22 cellular contexts compared by ENCODE assay signal in genomic region chr1:209720826-209721225, GRCh38. TPM values are rescaled to one million over a fixed set of nuclear protein-coding genes. Genes with fewer than 3 reads are reported as not detected.
DNase-seq lines count a peak whose midpoint lies in the region; ATAC-seq and TF ChIP-seq lines count a peak whose summit lies in the region.
"Had no signal": no experiment of that assay in that cellular context is flagged by ENCODE, and none has a peak within 500 bp of the region (broad histone marks: within the 10 kb centered on the region; RNA-seq: fewer than 3 reads in every experiment).

No MANE protein-coding gene starts in this region.

- ATAC-seq in left ventricle myocardium superior, result no peak
- ATAC-seq: activated T-cell treated with anti-CD3 and anti-CD28 coated beads, Interleukin-2, amount 50 U/mL, for 4 hours; lower lobe of right lung had no signal

- TF ChIP-seq RAD21 in SK-N-SH (IDR thresholded peaks at IDR 0.05; ENCODE audit: low read length), result no peak

- peak in 1 of 2 experiments; percentile 85; a peak in 1 of 4 replicates for TF ChIP-seq EP300 in SK-N-SH (IDR thresholded peaks at IDR 0.05; ENCODE audit: borderline replicate concordance in 1 of 2, low read depth in 1 of 2, low read length in 1 of 2)

- H3K9me2 ChIP-seq in SK-N-SH, result no peaks in the 10 kb centered on the region

- no peaks in the 10 kb centered on the region for H3K36me3 ChIP-seq in left ventricle myocardium inferior
- H3K36me3 ChIP-seq in SK-N-SH (replicated peaks in 1 of 2; ENCODE audit: control insufficient read depth in 1 of 2, insufficient read depth in 2 of 2, low read length in 1 of 2), result no peaks in the 10 kb centered on the region
- H3K36me3 ChIP-seq in SJCRH30, result no peaks in the 10 kb centered on the region
- H3K36me3 ChIP-seq: lower lobe of right lung had no signal

- H3K4me3 ChIP-seq in left ventricle myocardium inferior (no peak overlapping the region), SK-N-SH (ENCODE audit: low read depth in 2 of 2, low read length in 1 of 2) (no peak overlapping the region), SJCRH30 (no peak overlapping the region)
- H3K4me3 ChIP-seq: GM23248, lower lobe of right lung had no signal

- H3K9me3 ChIP-seq in left ventricle myocardium inferior (replicated peaks) (no peaks in the 10 kb centered on the region), SK-N-SH (no peaks in the 10 kb centered on the region), SJCRH30 (replicated peaks) (no peaks in the 10 kb centered on the region)
- H3K9me3 ChIP-seq: lower lobe of right lung had no signal

- 22% methylated on average over 2 of the region's 2 CpGs for WGBS in SK-N-SH (ENCODE audit: low lambda C conversion rate)

- H3K27me3 ChIP-seq in left ventricle myocardium inferior (ENCODE audit: low read depth) (no peaks in the 10 kb centered on the region), SK-N-SH (ENCODE audit: insufficient read depth) (no peaks in the 10 kb centered on the region), SJCRH30 (0 out of 2 replicates have a peak, but pooled peaks cover under 1% of the 10 kb centered on the region)

- peaks cover 37% of the 10 kb centered on the region for H3F3A ChIP-seq in SK-N-SH (replicated peaks; ENCODE audit: insufficient read depth)

- POLR2A ChIA-PET in SK-N-SH (lab: Yijun Ruan, JAX), result no interaction called here

- CTCF ChIA-PET in SK-N-SH (lab: Yijun Ruan, JAX), result interaction anchor here (2.2 kb wide), 1 partner anchor 151 kb away, joined by 5 read pairs; no protein-coding TSS in a partner anchor

- no peak overlapping the region for H3K4me2 ChIP-seq in SK-N-SH

- intact Hi-C loops in left ventricle myocardium inferior (cut with micrococcal nuclease) (no loop called here), left ventricle myocardium superior (cut with micrococcal nuclease) (no loop called here)

- no peak overlapping the region; the same call in 1 of the 2 replicates for H2AFZ ChIP-seq in SK-N-SH (ENCODE audit: low read depth)
- H2AFZ ChIP-seq: GM23248 had no signal

- no peak overlapping the region for H3K9ac ChIP-seq in SK-N-SH
- H3K9ac ChIP-seq: GM23248 had no signal

- no peak for DNase-seq in left ventricle myocardium inferior
- no peak for DNase-seq in left ventricle myocardium superior
- DNase-seq in SK-N-SH, result no peak
- peak; percentile 19 for DNase-seq in fibroblast of peridontal ligament (ENCODE audit: extremely low read depth)
- DNase-seq in stromal cell of bone marrow (ENCODE audit: low read depth), result peak; percentile 48
- no peak for DNase-seq in SJCRH30
- DNase-seq in dedifferentiated amniotic fluid mesenchymal stem cell (ENCODE audit: extremely low spot score), result no peak
- DNase-seq in activated CD4-positive, alpha-beta T cell treated with anti-CD3 and anti-CD28 coated beads, Interleukin-2, amount 50 U/mL, for 4 hours, result no peak
- DNase-seq: activated naive CD4-positive, alpha-beta T cell treated with anti-CD3 and anti-CD28 coated beads, Interleukin-2, amount 50 U/mL, for 16 hours; activated T-cell treated with anti-CD3 and anti-CD28 coated beads, Interleukin-2, amount 50 U/mL, for 4 hours; cerebellar nuclear complex; foreskin melanocyte; GM23248; hippocampal formation; lower lobe of right lung; NCI-H2081; NCI-H345 had no signal

- H3K27ac ChIP-seq in left ventricle myocardium inferior (replicated peaks) (peak overlapping the region; percentile 79), SK-N-SH (ENCODE audit: low read depth in 2 of 2, low read length in 1 of 2) (peak overlapping the region in 1 of 2 experiments; percentile 92; a peak in 2 of 4 replicates), SJCRH30 (no peak overlapping the region)
- H3K27ac ChIP-seq: GM23248, lower lobe of right lung had no signal

- H3K79me2 ChIP-seq in SK-N-SH (ENCODE audit: insufficient read depth), result no peaks in the 10 kb centered on the region

- TF ChIP-seq CTCF in left ventricle myocardium inferior (IDR thresholded peaks at IDR 0.05; ENCODE audit: borderline replicate concordance), result no peak
- TF ChIP-seq CTCF in SK-N-SH (IDR thresholded peaks at IDR 0.05), result no peak

- no peaks in the 10 kb centered on the region for H4K20me1 ChIP-seq in SK-N-SH (ENCODE audit: insufficient read depth)

- H3K4me1 ChIP-seq in left ventricle myocardium inferior, result peaks cover 26% of the 10 kb centered on the region
- H3K4me1 ChIP-seq in SK-N-SH (ENCODE audit: control insufficient read depth in 1 of 2, insufficient read depth in 2 of 2, low read depth in 1 of 2, low read length in 1 of 2), result peaks cover 0 to 14% of the 10 kb centered on the region in 2 experiments; a peak in 1 of 4 replicates
- H3K4me1 ChIP-seq in SJCRH30, result no peaks in the 10 kb centered on the region
- H3K4me1 ChIP-seq: lower lobe of right lung had no signal

TF ChIP-seq in SK-N-SH, 30 proteins besides CTCF, POLR2A, EP300 and RAD21 (continues in another document):
- TF ChIP-seq TCF12 (IDR thresholded peaks at IDR 0.05) (peak; percentile 93), POLR2AphosphoS5 (IDR thresholded peaks at IDR 0.05; ENCODE audit: low read depth, low read length) (no peak), RCOR1 (IDR thresholded peaks at IDR 0.05; ENCODE audit: low read length) (no peak), RFX5 (IDR thresholded peaks at IDR 0.05; ENCODE audit: low read length) (no peak), FOXJ3 (CRISPR knock-in tag; IDR thresholded peaks at IDR 0.05) (no peak), FOSL2 (IDR thresholded peaks at IDR 0.05; ENCODE audit: borderline replicate concordance, low read depth) (peak; percentile 36; the same call in 1 of the 2 replicates), MXI1 (IDR thresholded peaks at IDR 0.05; ENCODE audit: low read depth, low read length) (no peak), ZBTB33 (IDR thresholded peaks at IDR 0.05; ENCODE audit: borderline replicate concordance, low read depth) (no peak), GATA2 (CRISPR knock-in tag; IDR thresholded peaks at IDR 0.05) (no peak)
- TF ChIP-seq, protein P1, sequence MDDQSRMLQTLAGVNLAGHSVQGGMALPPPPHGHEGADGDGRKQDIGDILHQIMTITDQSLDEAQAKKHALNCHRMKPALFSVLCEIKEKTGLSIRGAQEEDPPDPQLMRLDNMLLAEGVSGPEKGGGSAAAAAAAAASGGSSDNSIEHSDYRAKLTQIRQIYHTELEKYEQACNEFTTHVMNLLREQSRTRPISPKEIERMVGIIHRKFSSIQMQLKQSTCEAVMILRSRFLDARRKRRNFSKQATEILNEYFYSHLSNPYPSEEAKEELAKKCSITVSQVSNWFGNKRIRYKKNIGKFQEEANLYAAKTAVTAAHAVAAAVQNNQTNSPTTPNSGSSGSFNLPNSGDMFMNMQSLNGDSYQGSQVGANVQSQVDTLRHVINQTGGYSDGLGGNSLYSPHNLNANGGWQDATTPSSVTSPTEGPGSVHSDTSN (IDR thresholded peaks at IDR 0.05), result peak; percentile 79
- TF ChIP-seq, protein P2, sequence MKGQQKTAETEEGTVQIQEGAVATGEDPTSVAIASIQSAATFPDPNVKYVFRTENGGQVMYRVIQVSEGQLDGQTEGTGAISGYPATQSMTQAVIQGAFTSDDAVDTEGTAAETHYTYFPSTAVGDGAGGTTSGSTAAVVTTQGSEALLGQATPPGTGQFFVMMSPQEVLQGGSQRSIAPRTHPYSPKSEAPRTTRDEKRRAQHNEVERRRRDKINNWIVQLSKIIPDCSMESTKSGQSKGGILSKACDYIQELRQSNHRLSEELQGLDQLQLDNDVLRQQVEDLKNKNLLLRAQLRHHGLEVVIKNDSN (IDR thresholded peaks at IDR 0.05; ENCODE audit: borderline replicate concordance, low read depth), result no peak

RNA-seq across cellular contexts. Expression of gene HSD11B1, which starts 16.2 kb away (rescaled TPM):
- 4.1 TPM for total RNA-seq in left ventricle myocardium inferior
- 2.8 TPM for total RNA-seq in left ventricle myocardium superior
- 0.23 and 0.37 TPM in 2 replicates for polyA plus RNA-seq in SK-N-SH (2012; rRNA removed)
- 0.24 and 0.26 TPM in 2 replicates for polyA plus RNA-seq in SK-N-SH (2012; cell fraction: cytosol; rRNA removed)
- polyA plus RNA-seq in SK-N-SH (2012; cell fraction: nucleus; rRNA removed), result 0.08 and 0.14 TPM in 2 replicates
- not detected in 2 replicates for total RNA-seq in SJCRH30 (2014; rRNA removed; shearing (Covaris generic))
- total RNA-seq: OCI-LY7, skeletal muscle tissue had no signal
- polyA plus RNA-seq: neural cell had no signal

RNA-seq across cellular contexts. Expression of gene TRAF3IP3, which starts 35.0 kb away (rescaled TPM):
- total RNA-seq in left ventricle myocardium inferior (1.2 TPM), left ventricle myocardium superior (1.9 TPM)
- 0.31 and 0.60 TPM in 2 replicates for polyA plus RNA-seq in SK-N-SH (2012; rRNA removed)
- 0.27 and 0.39 TPM in 2 replicates for polyA plus RNA-seq in SK-N-SH (2012; cell fraction: cytosol; rRNA removed)
- polyA plus RNA-seq in SK-N-SH (2012; cell fraction: nucleus; rRNA removed), result 1.0 and 1.1 TPM in 2 replicates
- 0.06 TPM in 1 of 2 replicates, not detected in the other for total RNA-seq in SJCRH30 (2014; rRNA removed; shearing (Covaris generic))
- total RNA-seq: epithelial cell of proximal tubule, GM23248, MCF 10A had no signal
- polyA plus RNA-seq: GM23248, neural cell had no signal

RNA-seq across cellular contexts. Expression of gene G0S2, which starts 45.6 kb away (rescaled TPM):
- total RNA-seq in left ventricle myocardium inferior, result 307 TPM
- 594 TPM for total RNA-seq in left ventricle myocardium superior
- polyA plus RNA-seq in SK-N-SH (2012; rRNA removed), result 32.5 and 43.2 TPM in 2 replicates
- polyA plus RNA-seq in SK-N-SH (2012; cell fraction: cytosol; rRNA removed), result 34.0 and 38.5 TPM in 2 replicates
- 12.1 and 24.4 TPM in 2 replicates for polyA plus RNA-seq in SK-N-SH (2012; cell fraction: nucleus; rRNA removed)
- 1.3 and 1.8 TPM in 2 replicates for total RNA-seq in SJCRH30 (2014; rRNA removed; shearing (Covaris generic))
- total RNA-seq: MCF 10A, OCI-LY7 had no signal

Comparison
In these comparisons a context has a peak if more than half of its experiments do, and no peak if none do; other contexts are left out.
1. DNase-seq: peak in fibroblast of peridontal ligament (single experiment) and stromal cell of bone marrow (single experiment); none in left ventricle myocardium inferior (single experiment), left ventricle myocardium superior (single experiment), SK-N-SH (single experiment), SJCRH30 (0 of 2), dedifferentiated amniotic fluid mesenchymal stem cell (single experiment) and activated CD4-positive, alpha-beta T cell treated with anti-CD3 and anti-CD28 coated beads, Interleukin-2, amount 50 U/mL, for 4 hours (0 of 2).
2. RNA of gene G0S2, which starts 45.6 kb away (total RNA-seq): 594 TPM in left ventricle myocardium superior (single experiment) and 307 TPM in left ventricle myocardium inferior (single experiment); 1.3 to 1.8 TPM in SJCRH30; every median in the first group is over 100 times any median in the second.